Comparison of ENCODE assay signal across 8 cellular contexts in the genomic region with DNA sequence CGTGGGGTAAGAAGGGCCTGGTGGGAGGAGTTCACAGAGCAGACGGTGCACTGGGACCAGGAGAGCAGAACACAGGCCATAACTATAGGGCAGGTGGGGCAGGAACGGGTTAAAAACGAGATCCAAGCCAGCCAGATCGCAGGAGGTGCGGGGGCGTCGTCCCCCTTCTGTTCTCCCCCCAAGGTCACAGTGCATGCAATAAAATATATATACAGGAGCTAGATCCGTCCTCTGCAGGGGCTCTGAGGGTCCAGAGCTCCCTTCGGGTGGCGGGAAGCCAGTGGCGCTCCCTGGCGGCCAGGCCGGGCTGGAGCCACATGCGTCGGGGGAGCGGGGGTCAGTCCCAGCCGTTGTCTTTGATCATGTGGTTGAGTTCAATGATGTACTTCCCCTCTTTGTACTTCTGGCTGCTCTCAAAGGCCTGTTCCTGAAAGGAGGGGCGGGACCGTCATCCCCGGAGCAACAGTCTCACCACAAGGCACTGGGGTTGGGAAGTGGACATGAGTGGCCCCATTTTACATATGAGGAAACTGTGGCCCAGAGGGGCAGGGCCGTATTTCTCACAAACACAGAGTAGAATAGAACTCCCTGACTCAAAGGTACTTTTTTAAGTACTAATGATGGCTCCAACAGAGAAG. TPM values are rescaled to one million over a fixed set of nuclear protein-coding genes. Genes with fewer than 3 reads are reported as not detected.
DNase-seq lines count a peak whose midpoint lies in the region; ATAC-seq and TF ChIP-seq lines count a peak whose summit lies in the region.

No MANE protein-coding gene starts in this region.

- H3K4me3 ChIP-seq in DOHH2 (ENCODE audit: low read length): peak overlapping the region; percentile 75

- H3K27ac ChIP-seq in DOHH2 (ENCODE audit: low read depth, low read length) (peak overlapping the region; percentile 74), adipose tissue (ENCODE audit: low read depth, low read length) (peak overlapping the region; percentile 38)

- in situ Hi-C loops in SK-MEL-5 (cut with HindIII; ENCODE audit: low pct_unique_long_range_greater_than_20kb, low sequenced_read_pairs): no loop called here

- H3F3A ChIP-seq in DOHH2 (ENCODE audit: control insufficient read depth, insufficient read depth): peaks cover 19% of the 10 kb centered on the region

- no peaks in the 10 kb centered on the region for H3K79me2 ChIP-seq in DOHH2 (ENCODE audit: control insufficient read depth, low read length)

- peak; percentile 89 for TF ChIP-seq CTCF in DOHH2 (IDR thresholded peaks at IDR 0.05; ENCODE audit: low read depth, low read length, poor library complexity, severe bottlenecking)

- no peaks in the 10 kb centered on the region for H3K27me3 ChIP-seq in DOHH2 (ENCODE audit: control insufficient read depth, low read length)

- intact Hi-C loops in left cardiac atrium (cut with DNase I): loop anchor here in 1 of 2 donors (10.0 kb wide), 3 partner anchors 48 to 562 kb away; partner anchors contain the start of genes FBRS, PRR14 and ZNF771
- intact Hi-C loops in posterior cingulate gyrus (cut with DNase I): loop anchor here (1.0 to 10.0 kb wide), 2 partner anchors 31 to 432 kb away; partner anchors contain the start of genes MAPK3 and ZNF768

- H3K9me3 ChIP-seq in DOHH2 (ENCODE audit: control insufficient read depth, insufficient read depth, low read length): peaks cover 11% of the 10 kb centered on the region

- no peaks in the 10 kb centered on the region for H3K9me2 ChIP-seq in DOHH2 (replicated peaks; ENCODE audit: control insufficient read depth, low read length)

- DNase-seq in Kasumi-1 (lab: John Stamatoyannopoulos, UW) (peak; percentile 88 to 89), SK-MEL-5 (ENCODE audit: low read depth, low spot score) (peak; percentile 92), left cardiac atrium (peak; percentile 87), posterior cingulate gyrus (peak in 8 of 10 donors; percentile 49 to 94 (median 61)), glomerular visceral epithelial cell (ENCODE audit: extremely low spot score) (no peak)

- peaks cover 62% of the 10 kb centered on the region for H3K4me1 ChIP-seq in DOHH2 (ENCODE audit: control insufficient read depth, low read length)

- H3K4me2 ChIP-seq in DOHH2 (ENCODE audit: low read length): peak overlapping the region; percentile 76

- whole genome bisulfite sequencing in adipose tissue, 3 donors: 5 to 17% (median 6%) methylated on average over 19 to 22 of the region's 22 CpGs

- ATAC-seq in GM21717 (IDR thresholded peaks at IDR 0.05; ENCODE audit: unreplicated experiment): peak; percentile 39
- peak; percentile 33 to 62 for ATAC-seq in left cardiac atrium

- peaks cover 13% of the 10 kb centered on the region for H3K36me3 ChIP-seq in DOHH2 (ENCODE audit: control insufficient read depth, low read length)

- no peaks in the 10 kb centered on the region for H4K20me1 ChIP-seq in DOHH2 (ENCODE audit: control insufficient read depth, insufficient read depth, low read depth, low read length)

RNA-seq across cellular contexts. Expression of gene TBX6, which starts 0.8 kb away (rescaled TPM):
- total RNA-seq in SK-MEL-5 (2014; rRNA removed; shearing (Covaris generic)): 0.08 and 0.24 TPM in 2 replicates
- polyA plus RNA-seq in SK-MEL-5 (2015; cell fraction: cytosol; rRNA removed): 0.70 and 1.1 TPM in 2 replicates
- polyA plus RNA-seq in SK-MEL-5 (2015; cell fraction: nucleus; rRNA removed): 2.2 and 3.6 TPM in 2 replicates
- polyA plus RNA-seq in adipose tissue: 1 to 10 TPM in 1 of 3 donors, under 1 TPM in 2; 0.67 to 1.3 (median 0.73) TPM
- under 1 TPM; 0.55 to 0.80 TPM for total RNA-seq in left cardiac atrium

RNA-seq across cellular contexts. Expression of gene YPEL3, which starts 3.5 kb away (rescaled TPM):
- total RNA-seq in SK-MEL-5 (2014; rRNA removed; shearing (Covaris generic)): 1.7 and 1.9 TPM in 2 replicates
- polyA plus RNA-seq in SK-MEL-5 (2015; cell fraction: cytosol; rRNA removed): 6.4 and 9.1 TPM in 2 replicates
- 2.0 and 5.6 TPM in 2 replicates for polyA plus RNA-seq in SK-MEL-5 (2015; cell fraction: nucleus; rRNA removed)
- polyA plus RNA-seq in adipose tissue: 100 to 1,000 TPM in 1 of 3 donors, 10 to 100 TPM in 2; 70.2 to 217 (median 86.0) TPM
- 10 to 100 TPM; 39.5 to 54.1 TPM for total RNA-seq in left cardiac atrium

RNA-seq across cellular contexts. Expression of gene PPP4C, which starts 16.7 kb away (rescaled TPM):
- total RNA-seq in SK-MEL-5 (2014; rRNA removed; shearing (Covaris generic)): 70.7 and 79.1 TPM in 2 replicates
- polyA plus RNA-seq in SK-MEL-5 (2015; cell fraction: cytosol; rRNA removed): 89.7 and 104 TPM in 2 replicates
- polyA plus RNA-seq in SK-MEL-5 (2015; cell fraction: nucleus; rRNA removed): 84.3 and 86.0 TPM in 2 replicates
- 10 to 100 TPM; 45.7 to 93.1 (median 79.4) TPM for polyA plus RNA-seq in adipose tissue
- 10 to 100 TPM; 34.2 to 41.1 TPM for total RNA-seq in left cardiac atrium

RNA-seq across cellular contexts. Expression of gene GDPD3, which starts 20.8 kb away (rescaled TPM):
- total RNA-seq in SK-MEL-5 (2014; rRNA removed; shearing (Covaris generic)): 0.34 TPM in 1 of 2 replicates, not detected in the other
- 0.20 TPM in 1 of 2 replicates, not detected in the other for polyA plus RNA-seq in SK-MEL-5 (2015; cell fraction: cytosol; rRNA removed)
- polyA plus RNA-seq in SK-MEL-5 (2015; cell fraction: nucleus; rRNA removed): 2.5 and 4.5 TPM in 2 replicates
- 1 to 10 TPM; 1.2 to 5.6 (median 3.4) TPM for polyA plus RNA-seq in adipose tissue
- 1 to 10 TPM; 2.6 to 3.4 TPM for total RNA-seq in left cardiac atrium

RNA-seq across cellular contexts. Expression of gene ALDOA, which starts 26.9 kb away (rescaled TPM):
- 1,063 and 1,100 TPM in 2 replicates for total RNA-seq in SK-MEL-5 (2014; rRNA removed; shearing (Covaris generic))
- polyA plus RNA-seq in SK-MEL-5 (2015; cell fraction: cytosol; rRNA removed): 1,234 and 1,278 TPM in 2 replicates
- 341 and 353 TPM in 2 replicates for polyA plus RNA-seq in SK-MEL-5 (2015; cell fraction: nucleus; rRNA removed)
- 1,000 to 10,000 TPM in 1 of 3 donors, 100 to 1,000 TPM in 2; 551 to 1,251 (median 711) TPM for polyA plus RNA-seq in adipose tissue
- 1,000 to 10,000 TPM; 2,548 to 2,783 TPM for total RNA-seq in left cardiac atrium

Comparison
In these comparisons a context has a peak if more than half of its experiments do, and no peak if none do; other contexts are left out.
1. RNA of gene YPEL3, which starts 3.5 kb away (total RNA-seq): 39.5 to 54.1 TPM in left cardiac atrium; 1.7 to 1.9 TPM in SK-MEL-5; every median in the first group is over 10 times any median in the second.